In the genomic region with DNA sequence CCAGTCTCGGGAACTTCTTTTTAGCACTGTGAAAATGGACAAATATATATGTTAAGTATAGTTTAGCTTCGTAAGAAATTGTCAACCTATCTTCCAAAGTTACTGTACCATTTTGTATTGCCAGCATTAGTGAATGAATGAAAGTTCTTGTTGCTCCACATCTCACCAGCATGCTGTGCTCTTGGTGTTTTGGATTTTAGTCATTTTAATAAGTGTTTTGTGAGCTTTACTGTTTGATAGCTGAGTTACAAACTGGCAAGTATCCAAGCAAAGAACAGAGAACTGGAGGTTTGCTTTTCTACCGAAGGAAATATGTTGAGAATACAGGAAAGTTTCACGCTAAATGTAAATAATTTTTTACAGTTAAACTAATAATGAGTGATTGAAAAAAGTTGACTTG, we compare ENCODE assay signal across 26 cellular contexts.
"Had no signal": no experiment of that assay in that cellular context is flagged by ENCODE, and none has a peak within 500 bp of the region (broad histone marks: within the 10 kb centered on the region; RNA-seq: fewer than 3 reads in every experiment).

No MANE protein-coding gene starts in this region.

- H3K27ac ChIP-seq: dorsolateral prefrontal cortex, epithelial cell of prostate, gastroesophageal sphincter, heart left ventricle, hepatocyte, neural progenitor cell, parathyroid adenoma, right atrium auricular region, thoracic aorta, tibial nerve, upper lobe of left lung had no signal

- H3K36me3 Mint-ChIP-seq: naive thymus-derived CD4-positive, alpha-beta T cell; stimulated activated memory B cell treated with anti-CD40 and anti-IgM and Interleukin-4, amounts not matched to agents 10 μg/mL and 1 μg/mL and 100 μg/mL, for 72 hours had no signal

- H3K27ac Mint-ChIP-seq: naive thymus-derived CD4-positive, alpha-beta T cell; nephron; neural progenitor cell; progenitor cell of endocrine pancreas; stimulated activated memory B cell treated with anti-CD40 and anti-IgM and Interleukin-4, amounts not matched to agents 10 μg/mL and 1 μg/mL and 100 μg/mL, for 72 hours; stimulated activated naive CD8-positive, alpha-beta T cell treated with anti-CD3 and anti-CD28 coated beads, Interleukin-15, Interleukin-2, amounts not matched to agents 100 ng/mL and 50 ng/mL, for 24 hours had no signal

- H3K9me3 Mint-ChIP-seq: nephron; neural progenitor cell; stimulated activated memory B cell treated with anti-CD40 and anti-IgM and Interleukin-4, amounts not matched to agents 10 μg/mL and 1 μg/mL and 100 μg/mL, for 72 hours; stimulated activated naive CD8-positive, alpha-beta T cell treated with anti-CD3 and anti-CD28 coated beads, Interleukin-15, Interleukin-2, amounts not matched to agents 100 ng/mL and 50 ng/mL, for 24 hours had no signal

- H3K4me1 Mint-ChIP-seq: nephron; neural progenitor cell; stimulated activated memory B cell treated with anti-CD40 and anti-IgM and Interleukin-4, amounts not matched to agents 10 μg/mL and 1 μg/mL and 100 μg/mL, for 72 hours had no signal

- H3K4me3 Mint-ChIP-seq: naive thymus-derived CD4-positive, alpha-beta T cell; nephron; neural progenitor cell; stimulated activated memory B cell treated with anti-CD40 and anti-IgM and Interleukin-4, amounts not matched to agents 10 μg/mL and 1 μg/mL and 100 μg/mL, for 72 hours; stimulated activated naive CD8-positive, alpha-beta T cell treated with anti-CD3 and anti-CD28 coated beads, Interleukin-15, Interleukin-2, amounts not matched to agents 100 ng/mL and 50 ng/mL, for 24 hours had no signal

- ATAC-seq: esophagus mucosa; gastroesophageal sphincter; heart left ventricle; left lobe of liver; naive thymus-derived CD4-positive, alpha-beta T cell; sciatic nerve; stimulated activated memory B cell treated with anti-CD40 and anti-IgM and Interleukin-4, amounts not matched to agents 10 μg/mL and 1 μg/mL and 100 μg/mL, for 72 hours had no signal

- DNase-seq: cortex of kidney; dorsolateral prefrontal cortex; effector CD4-positive, alpha-beta T cell; foreskin fibroblast; heart left ventricle; kidney; mesenchymal stem cell; midbrain; naive thymus-derived CD4-positive, alpha-beta T cell; stimulated activated CD4-positive, alpha-beta T cell treated with anti-CD3 and anti-CD28 coated beads, Interleukin-4, amount 100 ng/mL, for 4 hours; upper lobe of left lung had no signal

- H3K27me3 Mint-ChIP-seq: progenitor cell of endocrine pancreas; stimulated activated memory B cell treated with anti-CD40 and anti-IgM and Interleukin-4, amounts not matched to agents 10 μg/mL and 1 μg/mL and 100 μg/mL, for 72 hours; stimulated activated naive CD8-positive, alpha-beta T cell treated with anti-CD3 and anti-CD28 coated beads, Interleukin-15, Interleukin-2, amounts not matched to agents 100 ng/mL and 50 ng/mL, for 24 hours had no signal
